8 cellular contexts compared by ENCODE assay signal in genomic region chr5:72320022-72320898, GRCh38. TPM values are rescaled to one million over a fixed set of nuclear protein-coding genes. Genes with fewer than 3 reads are reported as not detected.
DNase-seq lines count a peak whose midpoint lies in the region; ATAC-seq and TF ChIP-seq lines count a peak whose summit lies in the region.

TSS of gene MRPS27 (minus strand) at chr5:72320240. CDS start at chr5:72320221, 19 bp downstream.
TSS of gene PTCD2 (plus strand) at chr5:72320373. CDS start at chr5:72320383, 10 bp downstream.

- CTCF ChIA-PET in WTC11 (lab: Charles Lee): interaction anchor here (0.6 to 1.6 kb wide), 7 partner anchors 10 to 622 kb away, joined by 3 to 8 read pairs (median 4); no protein-coding TSS in a partner anchor

- H3K4me3 Mint-ChIP-seq in WTC11: peak within 1 kb of the TSS; percentile 100
- peak within 1 kb of the TSS; percentile 91 to 99 (median 98) for H3K4me3 Mint-ChIP-seq in immature natural killer cell

- H3K27ac ChIP-seq in caudate nucleus (ENCODE audit: low read depth, low read length): peak within 1 kb of the TSS; percentile 90

- TF ChIP-seq CTCF in AG09309 (IDR thresholded peaks at IDR 0.05; ENCODE audit: control insufficient read depth, insufficient read depth, low read depth, low read length, missing control alignments) (peak; percentile 5), WTC11 (IDR thresholded peaks at IDR 0.05) (no peak)

- H3K27me3 Mint-ChIP-seq in WTC11 (ENCODE audit: low read depth): no peaks in the 10 kb centered on the region
- H3K27me3 Mint-ChIP-seq in immature natural killer cell (ENCODE audit: low read depth in 3 of 3): peaks cover under 1 to 11% (median 2%) of the 10 kb centered on the region in 3 donors

- DNase-seq in AG09309 (ENCODE audit: low read depth): peak; percentile 98
- peak; percentile 90 for DNase-seq in NCI-H2227 treated with DMSO at 0.1 percent for 48 hours (lab: John Stamatoyannopoulos, UW)
- peak; percentile 97 for DNase-seq in WTC11 (ENCODE audit: low spot score)
- peak; percentile 54 to 98 (median 94) for DNase-seq in caudate nucleus (lab: John Stamatoyannopoulos, UW)
- peak; percentile 94 to 95 (median 95) for DNase-seq in immature natural killer cell
- peak; percentile 95 for DNase-seq in smooth muscle cell of the brain vasculature (ENCODE audit: low read depth, low spot score)

- H3K4me1 Mint-ChIP-seq in WTC11 (peaks cover 33% of the 10 kb centered on the region), immature natural killer cell (peaks cover 21 to 30% of the 10 kb centered on the region in 2 donors)

- POLR2A ChIA-PET in WTC11 (lab: Charles Lee): interaction anchor here (0.7 to 1.2 kb wide), 6 partner anchors 12 to 510 kb away, joined by 3 to 11 read pairs (median 3); no protein-coding TSS in a partner anchor

- H3K4me3 ChIP-seq in AG09309 (ENCODE audit: control insufficient read depth, low read depth, low read length): peak within 1 kb of the TSS; percentile 85

- peak; percentile 99 for ATAC-seq in GM18909 (IDR thresholded peaks at IDR 0.05; ENCODE audit: poor library complexity, unreplicated experiment)
- ATAC-seq in HG03175 (IDR thresholded peaks at IDR 0.05; ENCODE audit: unreplicated experiment): peak; percentile 99
- peak; percentile 98 for ATAC-seq in WTC11

- H3K36me3 Mint-ChIP-seq in WTC11: peaks cover 20% of the 10 kb centered on the region
- H3K36me3 Mint-ChIP-seq in immature natural killer cell: peaks cover 11 to 23% (median 14%) of the 10 kb centered on the region in 3 donors

- peak within 1 kb of the TSS; percentile 99 for H3K27ac Mint-ChIP-seq in WTC11
- H3K27ac Mint-ChIP-seq in immature natural killer cell: peak within 1 kb of the TSS; percentile 83 to 95 (median 91)

- no peaks in the 10 kb centered on the region for H3K9me3 Mint-ChIP-seq in WTC11
- no peaks in the 10 kb centered on the region for H3K9me3 Mint-ChIP-seq in immature natural killer cell

TF ChIP-seq in WTC11, 78 proteins besides CTCF, POLR2A, EP300 and RAD21 (continues in another document):
- TF ChIP-seq GABPB1 (CRISPR knock-in tag; IDR thresholded peaks at IDR 0.05): peak; percentile 49
- TF ChIP-seq USF1 (CRISPR knock-in tag; IDR thresholded peaks at IDR 0.05): 0 out of 2 replicates have a peak, but pooled peaks have one; percentile 58
- peak; percentile 73 for TF ChIP-seq ARID4B (CRISPR knock-in tag; IDR thresholded peaks at IDR 0.05; ENCODE audit: borderline replicate concordance)
- TF ChIP-seq HMGXB4 (CRISPR knock-in tag; IDR thresholded peaks at IDR 0.05): peak; percentile 46; the same call in 1 of the 2 replicates
- TF ChIP-seq ZNF532 (CRISPR knock-in tag; IDR thresholded peaks at IDR 0.05; ENCODE audit: borderline replicate concordance): no peak
- peak; percentile 50; the same call in 1 of the 2 replicates for TF ChIP-seq E2F4 (CRISPR knock-in tag; IDR thresholded peaks at IDR 0.05; ENCODE audit: borderline replicate concordance, low read depth)
- TF ChIP-seq ETV6 (CRISPR knock-in tag; IDR thresholded peaks at IDR 0.05): peak; percentile 48; the same call in 1 of the 2 replicates
- TF ChIP-seq MYBL2 (CRISPR knock-in tag; IDR thresholded peaks at IDR 0.05): peak; percentile 84; the same call in 1 of the 2 replicates

RNA-seq across cellular contexts. Expression of gene MRPS27, which starts in this region (rescaled TPM):
- total RNA-seq in WTC11 (2021): 80.1 to 96.9 TPM (median 91.0 TPM) in 3 replicates
- polyA plus RNA-seq in immature natural killer cell: 10 to 100 TPM; 25.3 to 58.3 (median 40.9) TPM

RNA-seq across cellular contexts. Expression of gene PTCD2, which starts in this region (rescaled TPM):
- total RNA-seq in WTC11 (2021): 13.0 to 14.3 TPM (median 13.8 TPM) in 3 replicates
- 1 to 10 TPM; 2.9 to 7.8 (median 4.0) TPM for polyA plus RNA-seq in immature natural killer cell

Comparison
In these comparisons a context has a peak if more than half of its experiments do, and no peak if none do; other contexts are left out.
1. Peak in every context shown above with its lines: DNase-seq, ATAC-seq, H3K4me3 ChIP-seq and H3K27ac ChIP-seq.